ENCODE assay signal across 9 cellular contexts in the genomic region with DNA sequence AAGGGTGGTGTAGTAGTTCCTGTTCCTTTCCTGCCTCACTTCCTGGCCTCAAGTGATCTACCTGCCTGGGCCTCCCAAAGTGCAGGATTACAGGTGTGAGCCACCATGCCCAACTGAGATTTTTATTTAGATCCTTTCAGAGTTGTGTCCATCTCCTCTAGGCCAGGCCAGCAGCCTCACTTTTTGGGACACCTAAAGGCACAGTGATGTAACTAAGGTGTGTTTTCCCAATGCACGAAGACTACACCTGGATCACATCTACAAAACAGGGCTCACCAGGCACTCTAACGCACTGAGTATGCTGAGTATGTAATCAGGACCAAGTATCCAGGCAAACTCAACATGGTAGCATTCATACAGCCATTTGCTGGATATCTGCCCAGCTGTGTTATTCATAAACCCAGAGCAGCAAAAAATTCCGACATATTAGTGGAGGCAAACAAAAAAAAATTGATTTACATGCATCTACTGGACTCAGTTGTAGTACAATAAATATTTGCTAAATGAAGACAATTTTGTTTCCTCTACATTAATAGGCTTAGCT. TPM values are rescaled to one million over a fixed set of nuclear protein-coding genes. Genes with fewer than 3 reads are reported as not detected.
A peak's percentile ranks its signal among the peaks of the same experiment; 100 is the strongest.
DNase-seq lines count a peak whose midpoint lies in the region; ATAC-seq and TF ChIP-seq lines count a peak whose summit lies in the region.
"Had no signal": no experiment of that assay in that cellular context is flagged by ENCODE, and none has a peak within 500 bp of the region (broad histone marks: within the 10 kb centered on the region; RNA-seq: fewer than 3 reads in every experiment).

No MANE protein-coding gene starts in this region.

- H3K4me3 ChIP-seq in GM08714 (ENCODE audit: low read length) (peak overlapping the region; percentile 53; the same call in 1 of the 2 replicates), SK-N-MC (no peak overlapping the region), fibroblast of lung (replicated peaks in 1 of 4; ENCODE audit: control extremely low read depth in 1 of 4, insufficient read depth in 1 of 4, low read depth in 3 of 4, low read length in 4 of 4) (no peak overlapping the region), skeletal muscle satellite cell (ENCODE audit: low read length) (peak overlapping the region; percentile 58), psoas muscle (no peak overlapping the region)

- no peaks in the 10 kb centered on the region for H4K20me1 ChIP-seq in fibroblast of lung (ENCODE audit: control insufficient read depth, extremely low read depth, insufficient read depth, low read length)

- WGBS in psoas muscle, 3 donors = 91 to 94% (median 91%) methylated on average over 3 of the region's 3 CpGs

- POLR2A ChIA-PET in GM10248 (lab: Yijun Ruan, JAX) = no interaction called here

- no peaks in the 10 kb centered on the region for H3K36me3 ChIP-seq in SK-N-MC (ENCODE audit: insufficient read depth, low read length)
- H3K36me3 ChIP-seq in fibroblast of lung (ENCODE audit: control insufficient read depth, insufficient read depth, low read length) = no peaks in the 10 kb centered on the region
- no peaks in the 10 kb centered on the region for H3K36me3 ChIP-seq in skeletal muscle satellite cell (ENCODE audit: insufficient read depth, low read length)
- no peaks in the 10 kb centered on the region for H3K36me3 ChIP-seq in psoas muscle (ENCODE audit: insufficient read depth in 1 of 2, low read depth in 1 of 2)

- TF ChIP-seq CTCF in fibroblast of lung (conservative IDR thresholded peaks at IDR 0.05 in 1 of 2, IDR thresholded peaks at IDR 0.05 in 1 of 2; ENCODE audit: low read depth in 1 of 2, low read length in 2 of 2) (no peak), psoas muscle (IDR thresholded peaks at IDR 0.05) (no peak), GM10248 (IDR thresholded peaks at IDR 0.05; ENCODE audit: control extremely low read depth, extremely low read depth, low read depth, missing control alignments) (no peak)

- CTCF ChIA-PET in GM10248 (lab: Yijun Ruan, JAX) = interaction anchor here (0.7 to 4.9 kb wide), 9 partner anchors 9 to 267 kb away, joined by 3 to 39 read pairs (median 3); no protein-coding TSS in a partner anchor

- no peak overlapping the region for H2AFZ ChIP-seq in fibroblast of lung (ENCODE audit: low read length)

- intact Hi-C loops in psoas muscle (cut with DNase I) = no loop called here

- H3K9ac ChIP-seq in SK-N-MC (ENCODE audit: insufficient read length) = no peak overlapping the region
- H3K9ac ChIP-seq in fibroblast of lung (ENCODE audit: insufficient read depth, low read length) = no peak overlapping the region
- H3K9ac ChIP-seq in skeletal muscle satellite cell (ENCODE audit: low read depth, low read length) = peak overlapping the region; percentile 59

- ATAC-seq in HG03175 (IDR thresholded peaks at IDR 0.05; ENCODE audit: unreplicated experiment) (no peak), psoas muscle (no peak)

- H3K9me3 ChIP-seq in SK-N-MC (ENCODE audit: low read depth, low read length) = no peaks in the 10 kb centered on the region
- no peaks in the 10 kb centered on the region for H3K9me3 ChIP-seq in fibroblast of lung (ENCODE audit: control insufficient read depth, insufficient read depth, low read depth, low read length)
- no peaks in the 10 kb centered on the region for H3K9me3 ChIP-seq in skeletal muscle satellite cell (replicated peaks; ENCODE audit: low read length)
- no peaks in the 10 kb centered on the region for H3K9me3 ChIP-seq in psoas muscle

- peak overlapping the region; percentile 92; the same call in 1 of the 2 replicates for H3K27ac ChIP-seq in SK-N-MC
- peak overlapping the region; percentile 86 for H3K27ac ChIP-seq in fibroblast of lung (ENCODE audit: insufficient read depth, low read length)
- no peak overlapping the region for H3K27ac ChIP-seq in psoas muscle

- peaks cover 78% of the 10 kb centered on the region for H3K79me2 ChIP-seq in fibroblast of lung (ENCODE audit: control insufficient read depth, insufficient read depth, low read length)

- H3K27me3 ChIP-seq in fibroblast of lung (ENCODE audit: control insufficient read depth, insufficient read depth, low read length) = no peaks in the 10 kb centered on the region
- H3K27me3 ChIP-seq in skeletal muscle satellite cell (ENCODE audit: control insufficient read depth, insufficient read depth, low read length) = no peaks in the 10 kb centered on the region
- H3K27me3 ChIP-seq in psoas muscle (ENCODE audit: insufficient read depth in 3 of 3, low read length in 2 of 3) = no peaks in the 10 kb centered on the region

- DNase-seq in SK-N-MC (ENCODE audit: low read depth, low spot score) (no peak), fibroblast of lung (ENCODE audit: low read depth in 2 of 2) (peak; percentile 74 to 75), OCI-M1 (lab: John Stamatoyannopoulos, UW) (no peak), psoas muscle (no peak), GM10248 (ENCODE audit: extremely low spot score) (no peak)
- DNase-seq: NCI-H69 had no signal

- peaks cover 32% of the 10 kb centered on the region for H3K4me1 ChIP-seq in fibroblast of lung (ENCODE audit: control insufficient read depth, extremely low read depth, insufficient read depth, low read length)
- H3K4me1 ChIP-seq in skeletal muscle satellite cell (ENCODE audit: control insufficient read depth, insufficient read depth, low read length) = peaks cover 66% of the 10 kb centered on the region
- H3K4me1 ChIP-seq in psoas muscle = peaks cover 18% of the 10 kb centered on the region

- H3K4me2 ChIP-seq in fibroblast of lung (ENCODE audit: extremely low read depth, insufficient read depth, low read length) = peak overlapping the region; percentile 82
- H3K4me2 ChIP-seq in skeletal muscle satellite cell (ENCODE audit: low read length) = peak overlapping the region; percentile 78

RNA-seq across cellular contexts. Expression of a gene that starts 33.8 kb away (rescaled TPM):
- total RNA-seq in fibroblast of lung = 36.7 and 51.0 TPM in 2 replicates
- 46.9 and 58.1 TPM in 2 replicates for polyA plus RNA-seq in fibroblast of lung
- polyA plus RNA-seq in fibroblast of lung (2012) = 23.3 and 29.5 TPM in 2 replicates
- 30.5 and 37.2 TPM in 2 replicates for polyA minus RNA-seq in fibroblast of lung (ENCODE audit: low replicate concordance)
- total RNA-seq in skeletal muscle satellite cell (2012; rRNA removed) = 15.0 and 19.9 TPM in 2 replicates
- total RNA-seq in psoas muscle = 1 to 10 TPM; 4.4 to 5.2 (median 4.9) TPM
- 1 to 10 TPM; 1.5 to 3.9 (median 3.6) TPM for polyA plus RNA-seq in psoas muscle

Comparison
In these comparisons a context has a peak if more than half of its experiments do, and no peak if none do; other contexts are left out.
1. H3K4me3 ChIP-seq: peak in GM08714 (single experiment) and skeletal muscle satellite cell (single experiment); none in SK-N-MC (single experiment), fibroblast of lung (0 of 4) and psoas muscle (single experiment).
2. DNase-seq: peak in fibroblast of lung (2 of 2); none in SK-N-MC (single experiment), OCI-M1 (single experiment), psoas muscle (0 of 2) and GM10248 (single experiment).